ENCODE assay signal across 8 cellular contexts in genomic region chr17:77963441-77963840, GRCh38. TPM values are rescaled to one million over a fixed set of nuclear protein-coding genes. Genes with fewer than 3 reads are reported as not detected.
DNase-seq lines count a peak whose midpoint lies in the region; ATAC-seq and TF ChIP-seq lines count a peak whose summit lies in the region.

No MANE protein-coding gene starts in this region.

- peaks cover 78% of the 10 kb centered on the region for H3K4me1 Mint-ChIP-seq in central memory CD8-positive, alpha-beta T cell
- peaks cover 10% of the 10 kb centered on the region for H3K4me1 Mint-ChIP-seq in endothelial cell (ENCODE audit: unreplicated experiment)

- no peaks in the 10 kb centered on the region for H3K9me3 Mint-ChIP-seq in central memory CD8-positive, alpha-beta T cell
- H3K9me3 Mint-ChIP-seq in endothelial cell (ENCODE audit: unreplicated experiment) = no peaks in the 10 kb centered on the region

- ATAC-seq in central memory CD8-positive, alpha-beta T cell (replicated peaks; ENCODE audit: extremely low read depth, poor library complexity, severe bottlenecking) = peak; percentile 75
- no peak for ATAC-seq in GM21423 (IDR thresholded peaks at IDR 0.05; ENCODE audit: unreplicated experiment)

- H3K27ac Mint-ChIP-seq in central memory CD8-positive, alpha-beta T cell (ENCODE audit: low read depth) = no peak overlapping the region
- H3K27ac Mint-ChIP-seq in endothelial cell (ENCODE audit: unreplicated experiment) = no peak overlapping the region

- no peaks in the 10 kb centered on the region for H3K27me3 Mint-ChIP-seq in central memory CD8-positive, alpha-beta T cell
- peaks cover 11% of the 10 kb centered on the region for H3K27me3 Mint-ChIP-seq in endothelial cell (ENCODE audit: unreplicated experiment)

- H3K27ac ChIP-seq in coronary artery = no peak overlapping the region

- peak overlapping the region; percentile 75 for H3K4me3 Mint-ChIP-seq in central memory CD8-positive, alpha-beta T cell
- H3K4me3 Mint-ChIP-seq in endothelial cell (ENCODE audit: unreplicated experiment) = no peak overlapping the region

- peaks cover 13% of the 10 kb centered on the region for H3K36me3 Mint-ChIP-seq in central memory CD8-positive, alpha-beta T cell (ENCODE audit: insufficient read depth)
- H3K36me3 Mint-ChIP-seq in endothelial cell (ENCODE audit: low read depth, unreplicated experiment) = no peaks in the 10 kb centered on the region

- in situ Hi-C loops in SK-MEL-5 (cut with HindIII; ENCODE audit: low pct_unique_long_range_greater_than_20kb, low sequenced_read_pairs) = no loop called here

- peak in 5 of 6 experiments; percentile 54 to 83 (median 68) for DNase-seq in stimulated activated naive CD4-positive, alpha-beta T cell (lab: John Stamatoyannopoulos, UW)
- DNase-seq in stimulated activated naive CD4-positive, alpha-beta T cell treated with Interleukin-2 at 50 U/mL for 16 hours (lab: John Stamatoyannopoulos, UW) = no peak
- peak; percentile 85 for DNase-seq in SK-MEL-5 (ENCODE audit: low read depth, low spot score)
- peak in 1 of 2 donors; percentile 57 for DNase-seq in central memory CD8-positive, alpha-beta T cell (ENCODE audit: low spot score in 2 of 2)
- peak; percentile 90 for DNase-seq in myocyte (ENCODE audit: low read depth)
- DNase-seq in coronary artery (ENCODE audit: low spot score) = no peak
- no peak for DNase-seq in endothelial cell (ENCODE audit: low spot score)

- H3K4me3 ChIP-seq in coronary artery = no peak overlapping the region

- no peak for TF ChIP-seq CTCF in coronary artery (IDR thresholded peaks at IDR 0.05)
- no peak for TF ChIP-seq CTCF in endothelial cell (IDR thresholded peaks at IDR 0.05; ENCODE audit: unreplicated experiment)

RNA-seq across cellular contexts. Expression of gene TNRC6C, which starts 4.9 kb away (rescaled TPM):
- total RNA-seq in SK-MEL-5 (2014; rRNA removed; shearing (Covaris generic)) = 6.9 and 7.5 TPM in 2 replicates
- 9.5 and 12.5 TPM in 2 replicates for polyA plus RNA-seq in SK-MEL-5 (2015; cell fraction: cytosol; rRNA removed)
- polyA plus RNA-seq in SK-MEL-5 (2015; cell fraction: nucleus; rRNA removed) = 12.9 and 13.5 TPM in 2 replicates
- total RNA-seq in myocyte (3.2 and 5.6 TPM in 2 replicates), endothelial cell (ENCODE audit: unreplicated experiment) (13.1 TPM)
- 3.4 TPM for polyA plus RNA-seq in myocyte (2012)

Comparison
In these comparisons a context has a peak if more than half of its experiments do, and no peak if none do; other contexts are left out.
1. DNase-seq: peak in stimulated activated naive CD4-positive, alpha-beta T cell (5 of 6), SK-MEL-5 (single experiment) and myocyte (single experiment); none in stimulated activated naive CD4-positive, alpha-beta T cell treated with Interleukin-2 at 50 U/mL for 16 hours (single experiment), coronary artery (single experiment) and endothelial cell (single experiment).